In the genomic region with DNA sequence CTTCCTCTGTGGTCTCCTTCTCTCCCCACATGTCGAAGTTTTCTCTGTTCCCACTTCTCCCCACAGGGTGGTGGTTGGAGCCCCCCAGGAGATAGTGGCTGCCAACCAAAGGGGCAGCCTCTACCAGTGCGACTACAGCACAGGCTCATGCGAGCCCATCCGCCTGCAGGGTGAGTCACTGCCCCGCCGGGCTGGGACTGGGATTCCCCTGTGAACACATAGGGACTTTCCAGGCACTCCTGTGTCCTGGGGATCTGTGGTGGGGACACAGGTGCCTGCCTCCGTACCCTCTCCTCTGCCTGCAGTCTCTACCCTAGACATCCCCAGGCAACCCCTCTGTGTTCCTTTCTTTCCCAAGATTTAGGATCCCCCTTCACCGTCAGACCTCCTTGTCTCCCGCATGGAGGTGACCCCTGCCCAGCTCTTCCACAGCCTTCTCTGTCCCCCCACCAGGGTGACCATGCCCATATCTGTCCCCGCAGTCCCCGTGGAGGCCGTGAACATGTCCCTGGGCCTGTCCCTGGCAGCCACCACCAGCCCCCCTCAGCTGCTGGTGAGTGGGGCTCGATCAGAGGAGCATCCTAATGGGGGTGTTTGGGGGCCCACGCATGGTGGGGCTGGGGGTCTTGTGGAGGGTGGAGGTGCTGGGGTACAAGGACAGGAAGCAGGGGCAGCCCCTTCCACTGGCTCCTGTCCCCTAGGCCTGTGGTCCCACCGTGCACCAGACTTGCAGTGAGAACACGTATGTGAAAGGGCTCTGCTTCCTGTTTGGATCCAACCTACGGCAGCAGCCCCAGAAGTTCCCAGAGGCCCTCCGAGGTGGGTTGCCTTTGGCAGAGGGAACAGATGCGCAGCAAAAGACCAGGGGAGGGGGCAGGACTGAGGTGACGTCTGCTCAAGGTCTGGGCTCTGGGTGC, we compare ENCODE assay signal across 8 cellular contexts. TPM values are rescaled to one million over a fixed set of nuclear protein-coding genes. Genes with fewer than 3 reads are reported as not detected.
DNase-seq lines count a peak whose midpoint lies in the region; ATAC-seq and TF ChIP-seq lines count a peak whose summit lies in the region.

No MANE protein-coding gene starts in this region.

- 41% methylated on average over 16 of the region's 20 CpGs for WGBS in suprapubic skin

- H3K36me3 ChIP-seq in RWPE2 (ENCODE audit: low read depth), result no peaks in the 10 kb centered on the region
- H3K36me3 ChIP-seq in suprapubic skin, result no peaks in the 10 kb centered on the region

- TF ChIP-seq POLR2A in suprapubic skin (IDR thresholded peaks at IDR 0.05), result no peak

- peaks cover 33% of the 10 kb centered on the region for H3K4me1 Mint-ChIP-seq in activated naive CD8-positive, alpha-beta T cell (ENCODE audit: low read depth)
- H3K4me1 Mint-ChIP-seq in neural crest cell, result no peaks in the 10 kb centered on the region

- DNase-seq in RWPE2 (ENCODE audit: low spot score) (peak; percentile 78), neural crest cell (ENCODE audit: low read depth, low spot score) (no peak), suprapubic skin (ENCODE audit: low spot score in 2 of 2) (no peak), NCI-H2107 (lab: John Stamatoyannopoulos, UW) (no peak), NCI-H2029 treated with DMSO at 0.1 percent for 48 hours (lab: John Stamatoyannopoulos, UW) (no peak)

- no peaks in the 10 kb centered on the region for H3K27me3 Mint-ChIP-seq in activated naive CD8-positive, alpha-beta T cell
- H3K27me3 Mint-ChIP-seq in neural crest cell (ENCODE audit: low read depth), result peaks cover 51% of the 10 kb centered on the region

- peak overlapping the region; percentile 73 for H3K27ac Mint-ChIP-seq in activated naive CD8-positive, alpha-beta T cell
- peak overlapping the region; percentile 43 for H3K27ac Mint-ChIP-seq in neural crest cell (ENCODE audit: unreplicated experiment)

- H3K4me3 Mint-ChIP-seq in activated naive CD8-positive, alpha-beta T cell, result peak overlapping the region; percentile 69
- no peak overlapping the region for H3K4me3 Mint-ChIP-seq in neural crest cell

- H3K4me1 ChIP-seq in RWPE2 (ENCODE audit: insufficient read depth, poor library complexity, severe bottlenecking), result peaks cover 2% of the 10 kb centered on the region
- peaks cover 18% of the 10 kb centered on the region for H3K4me1 ChIP-seq in suprapubic skin

- no peaks in the 10 kb centered on the region for H3K9me3 Mint-ChIP-seq in activated naive CD8-positive, alpha-beta T cell (ENCODE audit: low read depth)
- H3K9me3 Mint-ChIP-seq in neural crest cell, result no peaks in the 10 kb centered on the region

- TF ChIP-seq CTCF in RWPE2 (IDR thresholded peaks at IDR 0.05; ENCODE audit: poor library complexity, severe bottlenecking), result no peak
- no peak for TF ChIP-seq CTCF in neural crest cell (conservative IDR thresholded peaks at IDR 0.05)
- TF ChIP-seq CTCF in suprapubic skin (IDR thresholded peaks at IDR 0.05), result no peak

- no peaks in the 10 kb centered on the region for H3K27me3 ChIP-seq in RWPE2 (ENCODE audit: insufficient read depth, poor library complexity, severe bottlenecking)
- H3K27me3 ChIP-seq in suprapubic skin, result no peaks in the 10 kb centered on the region

- ATAC-seq in GM18517 (IDR thresholded peaks at IDR 0.05; ENCODE audit: unreplicated experiment) (peak; percentile 89), HG02870 (IDR thresholded peaks at IDR 0.05; ENCODE audit: unreplicated experiment) (peak; percentile 77), RWPE2 (ENCODE audit: low read depth) (peak; percentile 96)

- H3K4me3 ChIP-seq in RWPE2 (ENCODE audit: severe bottlenecking), result no peak overlapping the region
- no peak overlapping the region for H3K4me3 ChIP-seq in suprapubic skin

- H3K27ac ChIP-seq in RWPE2 (ENCODE audit: poor library complexity, severe bottlenecking) (no peak overlapping the region), suprapubic skin (no peak overlapping the region)

- no peaks in the 10 kb centered on the region for H3K36me3 Mint-ChIP-seq in activated naive CD8-positive, alpha-beta T cell
- no peaks in the 10 kb centered on the region for H3K36me3 Mint-ChIP-seq in neural crest cell (ENCODE audit: low read depth)

- TF ChIP-seq EP300 in suprapubic skin (IDR thresholded peaks at IDR 0.05), result no peak

- H3K9me3 ChIP-seq in RWPE2 (ENCODE audit: severe bottlenecking) (no peaks in the 10 kb centered on the region), suprapubic skin (no peaks in the 10 kb centered on the region)

RNA-seq across cellular contexts. Expression of gene ITGAM, which starts 5.8 kb away (rescaled TPM):
- total RNA-seq in neural crest cell (not detected in 2 replicates), suprapubic skin (10 to 100 TPM in 1 of 4 donors, 1 to 10 TPM in 2, under 1 TPM in 1; 0.98 to 14.4 (median 3.8) TPM)

RNA-seq across cellular contexts. Expression of gene PYDC1, which starts 48.7 kb away (rescaled TPM):
- total RNA-seq in neural crest cell (not detected in 2 replicates), suprapubic skin (10 to 100 TPM in 2 of 4 donors, 1 to 10 TPM in 1, not detected in 1; 4.2 to 17.7 (median 13.8) TPM)

RNA-seq across cellular contexts. Expression of gene TRIM72, which starts 51.7 kb away (rescaled TPM):
- total RNA-seq in neural crest cell (0.05 TPM in 1 of 2 replicates, not detected in the other), suprapubic skin (under 1 TPM in 2 of 4 donors, not detected in 2; 0.15 to 0.17 TPM)
